8 cellular contexts compared by ENCODE assay signal in the genomic region with DNA sequence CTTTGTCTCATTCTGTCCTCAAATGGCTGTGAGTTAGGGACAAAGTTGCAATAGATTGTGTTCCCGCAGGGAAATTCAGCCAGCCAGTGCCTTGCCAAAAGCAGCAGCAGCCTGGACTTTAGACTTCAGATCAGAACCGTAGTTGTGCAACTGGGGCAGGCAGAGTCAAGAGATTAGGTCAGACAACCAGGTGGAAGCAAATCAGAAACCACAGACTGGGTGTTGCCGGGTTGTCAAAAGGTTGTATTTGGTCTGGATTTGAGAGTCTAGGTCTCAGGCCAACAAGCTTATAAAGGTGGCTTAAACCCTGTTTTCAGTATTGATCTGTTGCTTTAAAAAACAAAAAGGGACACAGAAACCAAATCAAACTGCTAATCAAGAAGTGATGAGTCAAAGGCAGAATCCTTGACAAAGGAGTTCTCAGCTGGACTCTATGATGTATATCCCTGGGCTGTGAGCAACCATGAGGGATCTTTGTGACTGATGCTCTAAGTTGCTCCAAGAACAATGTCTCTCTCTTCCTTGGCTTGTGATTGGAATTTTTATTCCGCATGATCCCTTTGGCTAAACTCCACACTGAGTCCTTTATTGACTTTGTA. TPM values are rescaled to one million over a fixed set of nuclear protein-coding genes. Genes with fewer than 3 reads are reported as not detected.
A peak's percentile ranks its signal among the peaks of the same experiment; 100 is the strongest.
DNase-seq lines count a peak whose midpoint lies in the region; ATAC-seq and TF ChIP-seq lines count a peak whose summit lies in the region.
"Had no signal": no experiment of that assay in that cellular context is flagged by ENCODE, and none has a peak within 500 bp of the region (broad histone marks: within the 10 kb centered on the region; RNA-seq: fewer than 3 reads in every experiment).

No MANE protein-coding gene starts in this region.

- H3K4me3 Mint-ChIP-seq in MCF 10A (ENCODE audit: unreplicated experiment): no peak overlapping the region

- no peaks in the 10 kb centered on the region for H3K27me3 ChIP-seq in upper lobe of right lung

- BruUV-seq in MCF 10A (replicated peaks; lab: Mats Ljungman, UMichigan): no TSS peak

- peaks cover 17% of the 10 kb centered on the region for H3K4me1 ChIP-seq in upper lobe of right lung

- ATAC-seq in HG03442 (IDR thresholded peaks at IDR 0.05; ENCODE audit: unreplicated experiment): peak; percentile 34
- peak; percentile 75 for ATAC-seq in upper lobe of right lung
- no peak for ATAC-seq in GM18498 (IDR thresholded peaks at IDR 0.05; ENCODE audit: unreplicated experiment)

- H3K27ac Mint-ChIP-seq in MCF 10A (ENCODE audit: low read depth, unreplicated experiment): no peak overlapping the region

- H3K27ac ChIP-seq in upper lobe of right lung: no peak overlapping the region

- H3K36me3 ChIP-seq in upper lobe of right lung: no peaks in the 10 kb centered on the region

- H3K9me3 Mint-ChIP-seq in MCF 10A (ENCODE audit: unreplicated experiment): no peaks in the 10 kb centered on the region

- CTCF ChIA-PET in MCF 10A (lab: Yijun Ruan, JAX): interaction anchor here (1.3 to 1.4 kb wide), 2 partner anchors 20 to 24 kb away, joined by 3 read pairs; no protein-coding TSS in a partner anchor

- H3K4me3 ChIP-seq in upper lobe of right lung: no peak overlapping the region

- TF ChIP-seq CTCF in MCF 10A (IDR thresholded peaks at IDR 0.05; ENCODE audit: unreplicated experiment) (no peak), upper lobe of right lung (IDR thresholded peaks at IDR 0.05) (no peak)

- H3K4me1 Mint-ChIP-seq in MCF 10A (ENCODE audit: insufficient read depth, unreplicated experiment): peaks cover 30% of the 10 kb centered on the region

- POLR2A ChIA-PET in MCF 10A (lab: Yijun Ruan, JAX): interaction anchor here (2.8 kb wide), 1 partner anchor 20 kb away, joined by 24 read pairs; a partner anchor contains a TSS

- H3K27me3 Mint-ChIP-seq in MCF 10A (ENCODE audit: insufficient read depth, unreplicated experiment): no peaks in the 10 kb centered on the region

- DNase-seq in MCF 10A (ENCODE audit: unreplicated experiment) (peak; percentile 68), kidney tubule cell (ENCODE audit: low spot score) (peak; percentile 68), upper lobe of right lung (no peak), SHP77 (lab: John Stamatoyannopoulos, UW) (no peak), NCI-H774 (lab: John Stamatoyannopoulos, UW) (no peak)
- DNase-seq: NCI-H2171 treated with DMSO at 0.1 percent for 48 hours had no signal

- no peaks in the 10 kb centered on the region for H3K9me3 ChIP-seq in upper lobe of right lung

- intact Hi-C loops in MCF 10A (cut with micrococcal nuclease): loop anchor here (10.0 kb wide), 1 partner anchor 68 kb away; no protein-coding TSS in a partner anchor
- intact Hi-C loops in upper lobe of right lung (cut with DNase I): no loop called here

- no peaks in the 10 kb centered on the region for H3K36me3 Mint-ChIP-seq in MCF 10A (ENCODE audit: insufficient read depth, unreplicated experiment)

RNA-seq across cellular contexts. Expression of a gene that starts 21.0 kb away (rescaled TPM):
- total RNA-seq in MCF 10A (2022) (22.6 and 27.0 TPM in 2 replicates), upper lobe of right lung (19.4 TPM)

Comparison
In these comparisons a context has a peak if more than half of its experiments do, and no peak if none do; other contexts are left out.
1. DNase-seq: peak in MCF 10A (single experiment) and kidney tubule cell (single experiment); none in upper lobe of right lung (single experiment), SHP77 (0 of 2) and NCI-H774 (single experiment).